Comparison of ENCODE assay signal across 14 cellular contexts in the genomic region with DNA sequence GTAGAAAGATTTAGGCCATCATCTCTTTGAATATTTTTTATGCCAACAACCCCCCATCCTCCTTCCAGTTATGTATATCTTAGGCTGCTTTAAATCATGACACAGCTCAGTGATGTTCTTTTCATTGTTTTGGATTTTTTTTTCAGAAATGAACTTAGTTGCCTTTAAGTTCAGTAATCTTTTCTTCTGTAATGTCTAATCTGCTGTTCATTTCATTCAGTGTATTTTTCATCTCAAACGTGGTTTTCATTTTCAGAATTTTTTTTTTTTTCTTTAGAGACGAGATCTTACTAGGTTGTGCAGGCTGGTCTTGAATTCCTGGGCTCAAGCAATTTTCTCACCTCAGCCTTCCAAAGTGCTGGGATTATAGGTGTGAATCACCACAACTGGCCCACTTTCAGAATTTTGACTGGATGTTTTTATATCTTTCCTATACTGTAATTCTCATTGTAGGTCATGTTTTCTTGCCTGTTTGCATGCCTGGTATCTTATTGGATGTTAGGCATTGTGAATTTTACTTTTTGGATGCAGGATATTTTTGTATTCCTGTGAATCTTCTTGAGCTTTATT. TPM values are rescaled to one million over a fixed set of nuclear protein-coding genes. Genes with fewer than 3 reads are reported as not detected.
A peak's percentile ranks its signal among the peaks of the same experiment; 100 is the strongest.
DNase-seq lines count a peak whose midpoint lies in the region; ATAC-seq, FAIRE-seq and TF ChIP-seq lines count a peak whose summit lies in the region.
"Had no signal": no experiment of that assay in that cellular context is flagged by ENCODE, and none has a peak within 500 bp of the region (broad histone marks: within the 10 kb centered on the region; RNA-seq: fewer than 3 reads in every experiment).

No MANE protein-coding gene starts in this region.

- H2AFZ ChIP-seq in SK-N-SH (ENCODE audit: low read depth) = no peak overlapping the region
- no peak overlapping the region for H2AFZ ChIP-seq in GM12878 (ENCODE audit: control insufficient read depth, low read depth, low read length)

- H3K9me2 ChIP-seq in SK-N-SH = no peaks in the 10 kb centered on the region

- H3K27me3 ChIP-seq in SK-N-SH (ENCODE audit: insufficient read depth) (no peaks in the 10 kb centered on the region), GM12878 (replicated peaks in 1 of 2; ENCODE audit: control insufficient read depth in 2 of 2, insufficient read depth in 2 of 2, low read length in 1 of 2) (no peaks in the 10 kb centered on the region)

- TF ChIP-seq CTCF in SK-N-SH (IDR thresholded peaks at IDR 0.05) = no peak
- no peak for TF ChIP-seq CTCF in 22Rv1 (IDR thresholded peaks at IDR 0.05)
- no peak for TF ChIP-seq CTCF in GM12878 (IDR thresholded peaks at IDR 0.05 in 2 of 3, conservative IDR thresholded peaks at IDR 0.05 in 1 of 3; ENCODE audit: control insufficient read depth in 2 of 3, extremely low read depth in 1 of 3, insufficient read depth in 1 of 3, low read depth in 3 of 3, low read length in 3 of 3)

- peaks cover 8 to 18% (median 15%) of the 10 kb centered on the region in 3 donors for H3K36me3 Mint-ChIP-seq in immature natural killer cell

- TF ChIP-seq EP300 in SK-N-SH (IDR thresholded peaks at IDR 0.05; ENCODE audit: borderline replicate concordance in 1 of 2, low read depth in 1 of 2, low read length in 1 of 2) = no peak
- no peak for TF ChIP-seq EP300 in GM12878 (IDR thresholded peaks at IDR 0.05; ENCODE audit: borderline replicate concordance in 1 of 2, control insufficient read depth in 1 of 2, low read depth in 2 of 2, low read length in 2 of 2)

- no peak for DNase-seq in SK-N-SH
- DNase-seq in GM12878 (ENCODE audit: low read depth, low spot score) = no peak
- no peak for DNase-seq in immature natural killer cell
- DNase-seq in NCI-H510A (lab: John Stamatoyannopoulos, UW) = no peak
- DNase-seq in frontal cortex (ENCODE audit: low spot score in 2 of 2) = no peak
- DNase-seq: 8988T; CD4-positive, alpha-beta memory T cell; IMR-90; NCI-H187; NCI-H345 had no signal

- H3K36me3 ChIP-seq in SK-N-SH (replicated peaks in 1 of 2; ENCODE audit: control insufficient read depth in 1 of 2, insufficient read depth in 2 of 2, low read length in 1 of 2) (peaks cover 0 to 9% of the 10 kb centered on the region in 2 experiments), GM12878 (ENCODE audit: control insufficient read depth in 2 of 2, insufficient read depth in 2 of 2, low read length in 1 of 2) (no peaks in the 10 kb centered on the region)
- H3K36me3 ChIP-seq: HAP-1 had no signal

- H3K4me3 Mint-ChIP-seq in immature natural killer cell = peak overlapping the region; percentile 2 to 72 (median 55)

- TSS peak; percentile 42 for BruUV-seq in GM12878 (replicated peaks; lab: Mats Ljungman, UMichigan)

- no peak for TF ChIP-seq RAD21 in SK-N-SH (IDR thresholded peaks at IDR 0.05; ENCODE audit: low read length)
- TF ChIP-seq RAD21 in GM12878 (IDR thresholded peaks at IDR 0.05; ENCODE audit: insufficient read depth, low read depth, low read length) = no peak

- peaks cover 17 to 24% of the 10 kb centered on the region in 2 donors for H3K4me1 Mint-ChIP-seq in immature natural killer cell

- no peaks in the 10 kb centered on the region for H3K9me3 Mint-ChIP-seq in immature natural killer cell

- POLR2A ChIA-PET in SK-N-SH (lab: Yijun Ruan, JAX) (no interaction called here), GM12878 (lab: Charles Lee) (no interaction called here)

- peak overlapping the region; percentile 46 to 83 (median 71) for H3K27ac Mint-ChIP-seq in immature natural killer cell

- no peaks in the 10 kb centered on the region for H3F3A ChIP-seq in SK-N-SH (replicated peaks; ENCODE audit: insufficient read depth)

- H4K20me1 ChIP-seq in SK-N-SH (ENCODE audit: insufficient read depth) (no peaks in the 10 kb centered on the region), GM12878 (ENCODE audit: control insufficient read depth, insufficient read depth) (no peaks in the 10 kb centered on the region)

- H3K27ac ChIP-seq in SK-N-SH (ENCODE audit: low read depth in 2 of 2, low read length in 1 of 2) (no peak overlapping the region), 22Rv1 (peak overlapping the region; percentile 37; the same call in 1 of the 2 replicates), GM12878 (ENCODE audit: control insufficient read depth, insufficient read depth) (no peak overlapping the region)

- intact Hi-C loops in GM12878 (cut with micrococcal nuclease; ENCODE audit: unreplicated experiment) = no loop called here

- CTCF ChIA-PET in SK-N-SH (lab: Yijun Ruan, JAX) (interaction anchor here (0.6 kb wide), 1 partner anchor 7 kb away, joined by 3 read pairs; no protein-coding TSS in a partner anchor), GM12878 (lab: Yijun Ruan, JAX) (no interaction called here)

- no peak for FAIRE-seq in GM12878 (lab: Jason Lieb, UNC)
- FAIRE-seq in frontal cortex (lab: Jason Lieb, UNC) = no peak

- 86% methylated on average over 2 of the region's 2 CpGs for WGBS in SK-N-SH (ENCODE audit: low lambda C conversion rate)
- WGBS in GM12878 (ENCODE audit: insufficient coverage, insufficient replicate concordance, low lambda C conversion rate, missing lambda C conversion rate) = 36% methylated on average over 2 of the region's 2 CpGs

- H3K4me3 ChIP-seq in SK-N-SH (ENCODE audit: low read depth in 2 of 2, low read length in 1 of 2) (no peak overlapping the region), GM12878 (no peak overlapping the region)
- H3K4me3 ChIP-seq: HAP-1 had no signal

- no peak overlapping the region for H3K9ac ChIP-seq in SK-N-SH
- no peak overlapping the region for H3K9ac ChIP-seq in GM12878 (ENCODE audit: control insufficient read depth, insufficient read depth, low read length)

- SMC1A ChIA-PET in GM12878 (lab: Charles Lee; ENCODE audit: uncharacterized antibody, unreplicated experiment) = interaction anchor here (0.9 kb wide), 1 partner anchor 55 kb away, joined by 4 read pairs; no protein-coding TSS in a partner anchor

- ATAC-seq in SK-N-SH treated with all-trans-retinoic acid at 6 μM for 48 hours (no peak), GM12878 (no peak), GM19397 (IDR thresholded peaks at IDR 0.05; ENCODE audit: unreplicated experiment) (no peak)

- in situ Hi-C loops in GM12878 (cut with MboI) = no loop called here

- RAD21 ChIA-PET in GM12878 (lab: Charles Lee; ENCODE audit: unreplicated experiment) = no interaction called here

- peaks cover 0 to 3% (median 0%) of the 10 kb centered on the region in 3 donors for H3K27me3 Mint-ChIP-seq in immature natural killer cell (ENCODE audit: low read depth in 3 of 3)
- H3K27me3 Mint-ChIP-seq: CD4-positive, alpha-beta memory T cell had no signal

- no peaks in the 10 kb centered on the region for H3K9me3 ChIP-seq in SK-N-SH
- H3K9me3 ChIP-seq in GM12878 (replicated peaks; ENCODE audit: control insufficient read depth, insufficient read depth, low read length) = no peaks in the 10 kb centered on the region

- H3K79me2 ChIP-seq in SK-N-SH (ENCODE audit: insufficient read depth) (peaks cover 9% of the 10 kb centered on the region; the same call in 1 of the 2 replicates), GM12878 (ENCODE audit: control insufficient read depth, insufficient read depth, low read length) (no peaks in the 10 kb centered on the region)

- H3K4me2 ChIP-seq in SK-N-SH (no peak overlapping the region), GM12878 (ENCODE audit: control insufficient read depth, insufficient read depth) (no peak overlapping the region)

- H3K4me1 ChIP-seq in SK-N-SH (ENCODE audit: control insufficient read depth in 1 of 2, insufficient read depth in 2 of 2, low read depth in 1 of 2, low read length in 1 of 2) (no peaks in the 10 kb centered on the region), GM12878 (ENCODE audit: control insufficient read depth, insufficient read depth, low read length) (no peaks in the 10 kb centered on the region)
- H3K4me1 ChIP-seq: HAP-1 had no signal

- no peak for TF ChIP-seq POLR2A in GM12878 (IDR thresholded peaks at IDR 0.05; ENCODE audit: low read depth, low read length)

RNA-seq across cellular contexts. Expression of gene ZNF487, which starts 8.1 kb away (rescaled TPM):
- polyA plus RNA-seq in SK-N-SH (2012; rRNA removed) (2.7 and 5.7 TPM in 2 replicates), GM12878 (2011; rRNA removed) (0.98 and 1.0 TPM in 2 replicates), GM12878 (2014; fragmentation: Illumina TruSeq; extraction: Trizol) (2.1 and 5.3 TPM in 2 replicates), GM12878 (2014; fragmentation: Nextera tagmentation; extraction: Ambion mirVana) (1 to 10 TPM in 1 of 2 experiments, under 1 TPM in 1; 0.77 to 1.3 TPM), GM12878 (2014; rRNA removed) (0.72 and 1.4 TPM in 2 replicates), GM12878 (2016; fragmentation: Nextera tagmentation; extraction: Ambion mirVana) (1 to 10 TPM in 1 of 2 experiments, under 1 TPM in 1; 0.89 to 1.0 TPM), immature natural killer cell (10 to 100 TPM in 2 of 3 donors, 1 to 10 TPM in 1; 7.7 to 15.8 (median 13.0) TPM)
- 4.2 and 4.3 TPM in 2 replicates for polyA plus RNA-seq in SK-N-SH (2012; cell fraction: cytosol; rRNA removed)
- polyA plus RNA-seq in SK-N-SH (2012; cell fraction: nucleus; rRNA removed) = 5.0 and 6.6 TPM in 2 replicates
- 1.5 and 2.5 TPM in 2 replicates for total RNA-seq in GM12878 (2013; cell fraction: nucleolus; rRNA removed)
- total RNA-seq in GM12878 (2014; rRNA removed) (1.5 and 1.8 TPM in 2 replicates), GM12878 (2014; rRNA removed; fragmentation: Illumina TruSeq; extraction: Trizol) (1.6 and 2.0 TPM in 2 replicates), GM12878 (2021) (0.74 and 1.1 TPM in 2 replicates), frontal cortex (10.6 TPM)
- 0.54 TPM for polyA plus RNA-seq in GM12878 (2011; ENCODE audit: low read depth)
- polyA plus RNA-seq in GM12878 (2011; cell fraction: cytosol; rRNA removed) = 0.84 and 1.4 TPM in 2 replicates
- polyA plus RNA-seq in GM12878 (2011; cell fraction: nucleus; rRNA removed) = 0.28 and 0.50 TPM in 2 replicates
- 0.79 and 0.92 TPM in 2 replicates for polyA plus RNA-seq in GM12878 (2012)
- polyA minus RNA-seq in GM12878 (2011; rRNA and poly(A)+ RNA removed) = 0.72 and 1.2 TPM in 2 replicates
- polyA minus RNA-seq in GM12878 (2011; cell fraction: cytosol; rRNA and poly(A)+ RNA removed) = not detected in 2 replicates
- 0.24 and 0.57 TPM in 2 replicates for polyA minus RNA-seq in GM12878 (2011; cell fraction: nucleus; rRNA and poly(A)+ RNA removed)

RNA-seq across cellular contexts. Expression of gene HNRNPF, which starts 36.0 kb away (rescaled TPM):
- polyA plus RNA-seq in SK-N-SH (2012; rRNA removed) = 195 and 217 TPM in 2 replicates
- 185 and 227 TPM in 2 replicates for polyA plus RNA-seq in SK-N-SH (2012; cell fraction: cytosol; rRNA removed)
- 101 and 146 TPM in 2 replicates for polyA plus RNA-seq in SK-N-SH (2012; cell fraction: nucleus; rRNA removed)
- total RNA-seq in GM12878 (2013; cell fraction: nucleolus; rRNA removed) = 65.5 and 72.8 TPM in 2 replicates
- 291 and 315 TPM in 2 replicates for total RNA-seq in GM12878 (2014; rRNA removed)
- 283 and 310 TPM in 2 replicates for total RNA-seq in GM12878 (2014; rRNA removed; fragmentation: Illumina TruSeq; extraction: Trizol)
- total RNA-seq in GM12878 (2021) = 372 and 373 TPM in 2 replicates
- polyA plus RNA-seq in GM12878 (2011; ENCODE audit: low read depth) = 97.4 TPM
- polyA plus RNA-seq in GM12878 (2011; rRNA removed) = 262 and 295 TPM in 2 replicates
- polyA plus RNA-seq in GM12878 (2011; cell fraction: cytosol; rRNA removed) = 225 and 283 TPM in 2 replicates
- polyA plus RNA-seq in GM12878 (2011; cell fraction: nucleus; rRNA removed) = 188 and 261 TPM in 2 replicates
- 141 and 169 TPM in 2 replicates for polyA plus RNA-seq in GM12878 (2012)
- polyA plus RNA-seq in GM12878 (2014; fragmentation: Illumina TruSeq; extraction: Trizol) = 228 and 321 TPM in 2 replicates
- 100 to 1,000 TPM; 156 to 158 TPM for polyA plus RNA-seq in GM12878 (2014; fragmentation: Nextera tagmentation; extraction: Ambion mirVana)
- 306 and 313 TPM in 2 replicates for polyA plus RNA-seq in GM12878 (2014; rRNA removed)
- polyA plus RNA-seq in GM12878 (2016; fragmentation: Nextera tagmentation; extraction: Ambion mirVana) = 100 to 1,000 TPM; 274 to 282 TPM
- polyA minus RNA-seq in GM12878 (2011; rRNA and poly(A)+ RNA removed) = 288 and 291 TPM in 2 replicates
- 89.5 and 109 TPM in 2 replicates for polyA minus RNA-seq in GM12878 (2011; cell fraction: cytosol; rRNA and poly(A)+ RNA removed)
- 32.3 and 63.9 TPM in 2 replicates for polyA minus RNA-seq in GM12878 (2011; cell fraction: nucleus; rRNA and poly(A)+ RNA removed)
- polyA plus RNA-seq in immature natural killer cell = 100 to 1,000 TPM; 184 to 274 (median 203) TPM
- 97.4 TPM for total RNA-seq in frontal cortex
